16 cellular contexts compared by ENCODE assay signal in the genomic region with DNA sequence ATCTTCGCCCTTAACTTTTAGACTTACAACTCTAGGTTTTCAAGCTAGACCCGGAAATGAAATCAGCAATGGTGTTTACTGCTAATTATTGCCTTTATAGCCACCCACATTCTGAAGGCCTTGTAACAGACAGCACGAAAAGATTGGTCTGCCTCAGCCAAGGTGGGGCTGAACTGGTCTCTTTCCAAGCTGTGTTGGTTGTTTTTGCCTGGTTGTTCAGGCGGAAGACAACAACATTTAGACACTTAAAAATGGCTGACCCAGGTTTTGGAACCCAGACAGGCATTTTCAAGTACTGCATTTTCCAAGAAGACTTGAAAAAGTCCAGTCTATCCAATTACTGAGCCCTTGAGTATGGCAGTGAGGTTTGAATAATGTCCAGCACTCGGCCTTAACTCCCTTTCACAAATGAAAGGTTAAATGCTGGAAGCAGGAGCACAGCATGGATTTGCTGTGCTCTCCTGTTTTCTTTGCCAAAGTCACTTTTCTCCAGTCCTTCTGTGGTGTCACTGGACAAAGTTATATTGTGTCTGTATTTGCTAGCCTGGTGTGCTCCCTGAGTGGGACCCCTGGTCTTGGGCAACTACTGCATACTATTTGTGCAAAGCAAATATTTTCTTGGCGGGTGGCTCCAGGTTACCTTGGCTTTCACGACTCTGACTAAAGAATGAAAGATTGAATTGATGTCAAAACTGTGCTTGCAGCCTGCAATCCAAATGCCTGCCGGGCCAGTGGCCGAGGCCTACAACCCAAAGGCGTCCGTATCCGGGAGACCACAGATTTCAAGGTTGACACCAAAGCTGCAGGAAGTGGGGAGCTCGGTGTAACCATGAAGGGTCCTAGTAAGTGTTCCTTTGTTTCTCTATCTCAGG.
DNase-seq lines count a peak whose midpoint lies in the region; ATAC-seq and TF ChIP-seq lines count a peak whose summit lies in the region.
"Had no signal": no experiment of that assay in that cellular context is flagged by ENCODE, and none has a peak within 500 bp of the region (broad histone marks: within the 10 kb centered on the region; RNA-seq: fewer than 3 reads in every experiment).

No MANE protein-coding gene starts in this region.

- H3K36me3 ChIP-seq in prostate gland = peaks cover under 1 to 25% of the 10 kb centered on the region in 2 donors

- TF ChIP-seq POLR2A in prostate gland (IDR thresholded peaks at IDR 0.05) = no peak

- peak overlapping the region; percentile 48 to 68 for H3K27ac ChIP-seq in prostate gland
- H3K27ac ChIP-seq: HL-60 had no signal

- ATAC-seq in left lobe of liver = peak; percentile 74
- no peak for ATAC-seq in GM18498 (IDR thresholded peaks at IDR 0.05; ENCODE audit: unreplicated experiment)
- ATAC-seq: Right ventricle myocardium inferior had no signal

- H3K9me3 ChIP-seq in prostate gland = no peaks in the 10 kb centered on the region

- H3K27me3 ChIP-seq in prostate gland (replicated peaks; ENCODE audit: insufficient read depth) = no peaks in the 10 kb centered on the region

- in situ Hi-C loops in astrocyte of the cerebellum (cut with HindIII; ENCODE audit: low sequenced_read_pairs) = no loop called here

- intact Hi-C loops in prostate gland (cut with DNase I) = no loop called here

- no peak overlapping the region for H3K4me3 ChIP-seq in astrocyte of the cerebellum (ENCODE audit: low read depth, low read length)
- no peak overlapping the region for H3K4me3 ChIP-seq in prostate gland

- WGBS in prostate gland = 50% methylated on average over 12 of the region's 13 CpGs

- peaks cover 9% of the 10 kb centered on the region for H3K4me1 ChIP-seq in prostate gland (replicated peaks)

- DNase-seq in Ammon's horn (ENCODE audit: low spot score) (peak; percentile 46), astrocyte of the cerebellum (ENCODE audit: low read depth) (peak; percentile 65), left lobe of liver (ENCODE audit: low spot score) (peak; percentile 90), prostate gland (ENCODE audit: low spot score) (peak; percentile 63), NCI-H2029 treated with DMSO at 0.1 percent for 48 hours (lab: John Stamatoyannopoulos, UW) (no peak)
- no peak for DNase-seq in stimulated activated CD4-positive, alpha-beta T cell treated with anti-CD3 and anti-CD28 coated beads, Interleukin-4, amount 100 ng/mL, for 24 hours
- no peak for DNase-seq in effector CD8-positive, alpha-beta T cell (lab: John Stamatoyannopoulos, UW)
- DNase-seq: ACHN; activated CD4-positive, alpha-beta T cell treated with anti-CD3 and anti-CD28 coated beads, Interleukin-2, amount 50 U/mL, for 48 hours; activated gamma-delta T cell treated with Interleukin-2 at 50 U/mL for 16 hours; erythroblast; H7; NCI-H1930 had no signal

- TF ChIP-seq CTCF in astrocyte of the cerebellum (IDR thresholded peaks at IDR 0.05; ENCODE audit: low read depth, low read length, missing control alignments) (no peak), prostate gland (IDR thresholded peaks at IDR 0.05) (no peak)

Comparison
In these comparisons a context has a peak if more than half of its experiments do, and no peak if none do; other contexts are left out.
1. DNase-seq: peak in Ammon's horn (single experiment), astrocyte of the cerebellum (single experiment), left lobe of liver (single experiment) and prostate gland (single experiment); none in NCI-H2029 treated with DMSO at 0.1 percent for 48 hours (single experiment), stimulated activated CD4-positive, alpha-beta T cell treated with anti-CD3 and anti-CD28 coated beads, Interleukin-4, amount 100 ng/mL, for 24 hours (single experiment) and effector CD8-positive, alpha-beta T cell (single experiment).